8 cellular contexts compared by ENCODE assay signal in genomic region chr6:158233214-158233795, GRCh38.
DNase-seq lines count a peak whose midpoint lies in the region; ATAC-seq and TF ChIP-seq lines count a peak whose summit lies in the region.

No MANE protein-coding gene starts in this region.

- peak overlapping the region; percentile 87 for H3K27ac Mint-ChIP-seq in stimulated activated naive CD8-positive, alpha-beta T cell treated with anti-CD3 and anti-CD28 coated beads, Interleukin-15, Interleukin-2, amounts not matched to agents 100 ng/mL and 50 ng/mL, for 24 hours

- no peaks in the 10 kb centered on the region for H3K9me2 ChIP-seq in hepatocyte (replicated peaks; ENCODE audit: insufficient read depth)

- H3K4me1 Mint-ChIP-seq in stimulated activated naive CD8-positive, alpha-beta T cell treated with anti-CD3 and anti-CD28 coated beads, Interleukin-15, Interleukin-2, amounts not matched to agents 100 ng/mL and 50 ng/mL, for 24 hours (ENCODE audit: low read depth): peaks cover 44% of the 10 kb centered on the region

- no peak for ATAC-seq in stimulated activated naive CD8-positive, alpha-beta T cell treated with anti-CD3 and anti-CD28 coated beads, Interleukin-15, Interleukin-2, amounts not matched to agents 100 U/mL and 50 U/mL, for 24 hours
- ATAC-seq in HG02610 (IDR thresholded peaks at IDR 0.05; ENCODE audit: unreplicated experiment): no peak

- DNase-seq in stimulated activated naive CD8-positive, alpha-beta T cell treated with anti-CD3 and anti-CD28 coated beads, Interleukin-15, Interleukin-2, amounts not matched to agents 100 U/mL and 50 U/mL, for 24 hours: no peak
- peak; percentile 31 to 32 for DNase-seq in activated T-cell treated with anti-CD3 and anti-CD28 coated beads, Interleukin-2, amount 50 U/mL, for 48 hours
- no peak for DNase-seq in hepatocyte (ENCODE audit: low spot score)
- DNase-seq in spleen: no peak
- no peak for DNase-seq in stimulated activated CD4-positive, alpha-beta T cell treated with anti-CD3 and anti-CD28 coated beads, Interleukin-2, amount 100 ng/mL, for 24 hours
- no peak for DNase-seq in activated CD4-positive, alpha-beta T cell treated with anti-CD3 and anti-CD28 coated beads for 48 hours

- H3K36me3 ChIP-seq in hepatocyte (replicated peaks; ENCODE audit: insufficient read depth, low read depth): no peaks in the 10 kb centered on the region
- no peaks in the 10 kb centered on the region for H3K36me3 ChIP-seq in spleen

- no peaks in the 10 kb centered on the region for H3K36me3 Mint-ChIP-seq in stimulated activated naive CD8-positive, alpha-beta T cell treated with anti-CD3 and anti-CD28 coated beads, Interleukin-15, Interleukin-2, amounts not matched to agents 100 ng/mL and 50 ng/mL, for 24 hours (ENCODE audit: low read depth)

- H3K79me2 ChIP-seq in hepatocyte: peaks cover 67% of the 10 kb centered on the region

- H3K9me3 ChIP-seq in hepatocyte (ENCODE audit: low read depth) (no peaks in the 10 kb centered on the region), spleen (no peaks in the 10 kb centered on the region)

- H3K27ac ChIP-seq in hepatocyte: peak overlapping the region; percentile 95
- H3K27ac ChIP-seq in spleen: peak overlapping the region in 6 of 8 donors; percentile 14 to 92 (median 84)

- peak overlapping the region; percentile 38 for H3K4me3 ChIP-seq in hepatocyte
- H3K4me3 ChIP-seq in spleen: peak overlapping the region; percentile 52 to 94 (median 77)

- intact Hi-C loops in spleen (cut with DNase I; ENCODE audit: low total_unique reads): no loop called here

- H3K4me3 Mint-ChIP-seq in stimulated activated naive CD8-positive, alpha-beta T cell treated with anti-CD3 and anti-CD28 coated beads, Interleukin-15, Interleukin-2, amounts not matched to agents 100 ng/mL and 50 ng/mL, for 24 hours: peak overlapping the region; percentile 90

- H2AFZ ChIP-seq in hepatocyte: peak overlapping the region; percentile 56

- no peaks in the 10 kb centered on the region for H3K9me3 Mint-ChIP-seq in stimulated activated naive CD8-positive, alpha-beta T cell treated with anti-CD3 and anti-CD28 coated beads, Interleukin-15, Interleukin-2, amounts not matched to agents 100 ng/mL and 50 ng/mL, for 24 hours

- no peaks in the 10 kb centered on the region for H3K27me3 ChIP-seq in hepatocyte
- H3K27me3 ChIP-seq in spleen (replicated peaks in 1 of 7): peaks cover 0 to 10% (median 0%) of the 10 kb centered on the region in 7 donors

- WGBS in hepatocyte (ENCODE audit: low lambda C conversion rate, missing lambda C conversion rate): 14% methylated on average over 13 of the region's 13 CpGs
- 42 to 50% (median 44%) methylated on average over 13 of the region's 13 CpGs for WGBS in spleen, 5 donors

- no peak for TF ChIP-seq POLR2A in spleen (IDR thresholded peaks at IDR 0.05)

- peaks cover 42% of the 10 kb centered on the region for H4K20me1 ChIP-seq in hepatocyte (ENCODE audit: insufficient read depth, poor library complexity, severe bottlenecking)

- no peaks in the 10 kb centered on the region for H3K27me3 Mint-ChIP-seq in stimulated activated naive CD8-positive, alpha-beta T cell treated with anti-CD3 and anti-CD28 coated beads, Interleukin-15, Interleukin-2, amounts not matched to agents 100 ng/mL and 50 ng/mL, for 24 hours

- TF ChIP-seq CTCF in hepatocyte (IDR thresholded peaks at IDR 0.05; ENCODE audit: poor library complexity) (no peak), spleen (IDR thresholded peaks at IDR 0.05 in 8 of 11, conservative IDR thresholded peaks at IDR 0.05 in 3 of 11) (no peak)

- peaks cover 17% of the 10 kb centered on the region for H3K4me1 ChIP-seq in hepatocyte (ENCODE audit: insufficient read depth)
- H3K4me1 ChIP-seq in spleen: peaks cover 15 to 60% (median 30%) of the 10 kb centered on the region in 6 donors

- H3K4me2 ChIP-seq in hepatocyte: peak overlapping the region; percentile 84

Comparison
In these comparisons a context has a peak if more than half of its experiments do, and no peak if none do; other contexts are left out.
1. DNase-seq: peak in activated T-cell treated with anti-CD3 and anti-CD28 coated beads, Interleukin-2, amount 50 U/mL, for 48 hours (2 of 2); none in stimulated activated naive CD8-positive, alpha-beta T cell treated with anti-CD3 and anti-CD28 coated beads, Interleukin-15, Interleukin-2, amounts not matched to agents 100 U/mL and 50 U/mL, for 24 hours (single experiment), hepatocyte (single experiment), spleen (single experiment), stimulated activated CD4-positive, alpha-beta T cell treated with anti-CD3 and anti-CD28 coated beads, Interleukin-2, amount 100 ng/mL, for 24 hours (0 of 2) and activated CD4-positive, alpha-beta T cell treated with anti-CD3 and anti-CD28 coated beads for 48 hours (single experiment).